Comparison of ENCODE assay signal across 3 cellular contexts in the genomic region with DNA sequence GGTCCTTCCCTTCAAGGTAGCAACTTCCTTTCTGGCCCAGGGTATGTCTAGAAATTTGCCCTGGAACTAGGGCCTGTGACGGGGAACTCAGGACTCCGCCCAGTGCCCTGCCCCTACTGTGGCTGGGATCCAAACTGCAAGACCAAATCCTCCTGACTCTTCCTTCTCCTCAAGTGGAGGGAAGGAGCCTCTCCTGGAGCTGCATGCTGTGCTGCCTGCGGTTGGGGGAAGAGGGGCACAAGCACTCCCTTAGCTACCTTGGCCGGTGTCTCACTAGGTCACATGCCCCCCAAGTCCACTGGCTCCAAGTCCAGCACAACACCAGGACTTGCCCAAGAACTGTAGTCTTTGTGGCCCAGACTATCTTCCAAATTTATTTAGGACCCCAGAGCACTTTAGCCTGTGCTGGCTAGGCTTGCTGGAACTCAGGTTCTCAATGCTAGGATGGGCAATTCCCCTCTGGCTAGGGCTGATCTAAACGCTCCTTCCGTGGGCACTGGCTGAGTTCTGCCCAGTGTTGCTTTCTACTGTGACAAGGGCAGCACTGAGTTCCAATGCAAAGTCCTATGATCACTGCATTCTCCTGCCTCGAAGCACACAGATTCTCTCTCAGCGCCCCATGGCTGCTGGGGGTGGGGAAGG.
TF ChIP-seq lines count a peak whose summit lies in the region.

No MANE protein-coding gene starts in this region.

TF ChIP-seq in GM23338, 12 proteins besides CTCF, POLR2A, EP300 and RAD21 (continues in another document):
- no peak for TF ChIP-seq ZNF331 (CRISPR knock-in tag; IDR thresholded peaks at IDR 0.05; ENCODE audit: low read depth)
- no peak for TF ChIP-seq REST (IDR thresholded peaks at IDR 0.05; ENCODE audit: unreplicated experiment)
- no peak for TF ChIP-seq ETS1 (IDR thresholded peaks at IDR 0.05)
- no peak for TF ChIP-seq EZH2phosphoT487 (IDR thresholded peaks at IDR 0.05; ENCODE audit: unreplicated experiment)
- TF ChIP-seq POLR2AphosphoS5 (IDR thresholded peaks at IDR 0.05; ENCODE audit: low read depth): no peak

TF ChIP-seq in IMR-90, 13 proteins besides CTCF, POLR2A, EP300 and RAD21:
- TF ChIP-seq MAFK (IDR thresholded peaks at IDR 0.05; ENCODE audit: low read depth, low read length) (no peak), MXI1 (IDR thresholded peaks at IDR 0.05; ENCODE audit: borderline replicate concordance, low read depth, low read length) (no peak), CEBPB (IDR thresholded peaks at IDR 0.05; ENCODE audit: low read depth, low read length) (no peak), ELK1 (IDR thresholded peaks at IDR 0.05; ENCODE audit: borderline replicate concordance, low read depth, low read length) (no peak), SMC3 (IDR thresholded peaks at IDR 0.05; ENCODE audit: low read depth, low read length) (no peak), CHD1 (IDR thresholded peaks at IDR 0.05; ENCODE audit: low read depth, low read length) (no peak), BHLHE40 (IDR thresholded peaks at IDR 0.05; ENCODE audit: low read depth, low read length) (no peak), MAZ (IDR thresholded peaks at IDR 0.05; ENCODE audit: borderline replicate concordance, low read depth, low read length) (no peak), FOS (IDR thresholded peaks at IDR 0.05; ENCODE audit: low read depth, low read length) (no peak)
TF ChIP-seq in IMR-90: peak in this region for 0.

TF ChIP-seq in H1, 55 proteins besides CTCF, POLR2A, EP300 and RAD21:
- peak; percentile 53 for TF ChIP-seq ASH2L (IDR thresholded peaks at IDR 0.05; ENCODE audit: low read length)
- no peak for TF ChIP-seq FOSL1 (IDR thresholded peaks at IDR 0.05; ENCODE audit: insufficient read depth, low read depth, low read length)
- TF ChIP-seq CBX8 (IDR thresholded peaks at IDR 0.05; ENCODE audit: borderline replicate concordance, low read depth, low read length): no peak
- TF ChIP-seq, protein P1, sequence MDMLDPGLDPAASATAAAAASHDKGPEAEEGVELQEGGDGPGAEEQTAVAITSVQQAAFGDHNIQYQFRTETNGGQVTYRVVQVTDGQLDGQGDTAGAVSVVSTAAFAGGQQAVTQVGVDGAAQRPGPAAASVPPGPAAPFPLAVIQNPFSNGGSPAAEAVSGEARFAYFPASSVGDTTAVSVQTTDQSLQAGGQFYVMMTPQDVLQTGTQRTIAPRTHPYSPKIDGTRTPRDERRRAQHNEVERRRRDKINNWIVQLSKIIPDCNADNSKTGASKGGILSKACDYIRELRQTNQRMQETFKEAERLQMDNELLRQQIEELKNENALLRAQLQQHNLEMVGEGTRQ (IDR thresholded peaks at IDR 0.05; ENCODE audit: low read length): no peak
- TF ChIP-seq KDM1A (IDR thresholded peaks at IDR 0.05; ENCODE audit: borderline replicate concordance, low read length): no peak
- TF ChIP-seq RBBP5 (IDR thresholded peaks at IDR 0.05; ENCODE audit: borderline replicate concordance, low read depth, low read length): 0 out of 2 replicates have a peak, but pooled peaks have one; percentile 44
- TF ChIP-seq SRF (IDR thresholded peaks at IDR 0.05; ENCODE audit: low read depth, low read length): no peak
- 0 out of 2 replicates have a peak, but pooled peaks have one; percentile 18 for TF ChIP-seq TAF1 (IDR thresholded peaks at IDR 0.05; ENCODE audit: low read depth, low read length)
- TF ChIP-seq TBP (IDR thresholded peaks at IDR 0.05; ENCODE audit: low read depth, low read length): peak; percentile 23; the same call in 1 of the 2 replicates
- TF ChIP-seq POLR2AphosphoS5 (IDR thresholded peaks at IDR 0.05; ENCODE audit: low read depth, low read length): 0 out of 2 replicates have a peak, but pooled peaks have one; percentile 14
